18 cellular contexts compared by ENCODE assay signal in the genomic region with DNA sequence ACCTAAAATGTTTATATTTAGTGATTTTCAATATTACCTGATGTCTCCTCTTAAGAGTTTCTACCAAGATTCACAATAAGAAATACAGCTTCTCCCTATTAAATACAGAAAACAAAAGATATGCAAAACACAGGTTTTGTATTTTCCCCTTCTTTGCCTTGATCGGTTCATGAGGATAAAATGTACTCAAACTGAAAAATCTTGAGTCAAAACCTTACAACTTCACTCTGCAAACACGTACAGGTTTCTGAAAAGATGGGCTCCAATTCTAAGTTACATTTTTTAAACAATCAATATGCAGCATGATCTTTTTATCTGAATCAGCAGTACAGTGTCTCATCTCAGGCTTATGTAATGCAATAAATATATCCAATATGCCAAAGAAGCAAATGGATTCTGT. TPM values are rescaled to one million over a fixed set of nuclear protein-coding genes. Genes with fewer than 3 reads are reported as not detected.
"Had no signal": no experiment of that assay in that cellular context is flagged by ENCODE, and none has a peak within 500 bp of the region (broad histone marks: within the 10 kb centered on the region; RNA-seq: fewer than 3 reads in every experiment).

No MANE protein-coding gene starts in this region.

- H3K27me3 ChIP-seq: colonic mucosa, gastroesophageal sphincter, neutrophil, right atrium auricular region had no signal

- H3K9me3 ChIP-seq: colonic mucosa, gastroesophageal sphincter, neutrophil, right atrium auricular region had no signal

- H3K27ac ChIP-seq: colonic mucosa, epithelial cell of prostate, gastroesophageal sphincter, neutrophil, right atrium auricular region, skin epidermis had no signal

- H3K27me3 Mint-ChIP-seq: activated CD8-positive, alpha-beta memory T cell treated with anti-CD3 and anti-CD28 coated beads, Interleukin-2, amount 10 ng/mL, durations not matched to agents 7 days and 5 days had no signal

- DNase-seq: activated CD4-positive, alpha-beta T cell treated with anti-CD3 and anti-CD28 coated beads, Interleukin-2, amount 50 U/mL, for 48 hours; activated CD8-positive, alpha-beta memory T cell treated with anti-CD3 and anti-CD28 coated beads, Interleukin-2, amount 10 ng/mL, durations not matched to agents 7 days and 5 days; activated gamma-delta T cell treated with Interleukin-2 at 50 U/mL for 16 hours; activated naive CD8-positive, alpha-beta T cell treated with anti-CD3 and anti-CD28 coated beads for 36 hours; activated T-cell treated with anti-CD3 and anti-CD28 coated beads, Interleukin-2, amount 50 U/mL, for 4 hours; aorta; colonic mucosa; effector memory CD4-positive, alpha-beta T cell; kidney; left ventricle myocardium superior; posterior cingulate gyrus; SW 1271; trophoblast cell had no signal

- H3K4me3 Mint-ChIP-seq: activated CD8-positive, alpha-beta memory T cell treated with anti-CD3 and anti-CD28 coated beads, Interleukin-2, amount 10 ng/mL, durations not matched to agents 7 days and 5 days; activated naive CD8-positive, alpha-beta T cell treated with anti-CD3 and anti-CD28 coated beads for 36 hours; activated T-cell treated with anti-CD3 and anti-CD28 coated beads, Interleukin-2, amount 50 U/mL, for 4 hours had no signal

- H3K4me3 ChIP-seq: colonic mucosa, gastroesophageal sphincter, right atrium auricular region, skin epidermis had no signal

- ATAC-seq: activated CD8-positive, alpha-beta memory T cell treated with anti-CD3 and anti-CD28 coated beads, Interleukin-2, amount 10 ng/mL, durations not matched to agents 7 days and 5 days; gastroesophageal sphincter; left ventricle myocardium superior had no signal

- H3K36me3 Mint-ChIP-seq: activated CD8-positive, alpha-beta memory T cell treated with anti-CD3 and anti-CD28 coated beads, Interleukin-2, amount 10 ng/mL, durations not matched to agents 7 days and 5 days; activated naive CD8-positive, alpha-beta T cell treated with anti-CD3 and anti-CD28 coated beads for 36 hours had no signal

- H3K4me1 ChIP-seq: colonic mucosa, right atrium auricular region had no signal

- H3K9me3 Mint-ChIP-seq: activated naive CD8-positive, alpha-beta T cell treated with anti-CD3 and anti-CD28 coated beads for 36 hours; activated T-cell treated with anti-CD3 and anti-CD28 coated beads, Interleukin-2, amount 50 U/mL, for 4 hours had no signal

- H3K36me3 ChIP-seq: colonic mucosa, gastroesophageal sphincter, neutrophil, right atrium auricular region had no signal

- H3K27ac Mint-ChIP-seq: activated CD8-positive, alpha-beta memory T cell treated with anti-CD3 and anti-CD28 coated beads, Interleukin-2, amount 10 ng/mL, durations not matched to agents 7 days and 5 days; activated naive CD8-positive, alpha-beta T cell treated with anti-CD3 and anti-CD28 coated beads for 36 hours had no signal

RNA-seq across cellular contexts. Expression of gene MAPK10, which starts 3.4 kb away (rescaled TPM):
- total RNA-seq: activated CD8-positive, alpha-beta memory T cell treated with anti-CD3 and anti-CD28 coated beads, Interleukin-2, amount 10 ng/mL, durations not matched to agents 7 days and 5 days had no signal
